ENCODE assay signal across 8 cellular contexts in genomic region chr12:93243689-93244513, GRCh38.
DNase-seq lines count a peak whose midpoint lies in the region; ATAC-seq and TF ChIP-seq lines count a peak whose summit lies in the region.

No MANE protein-coding gene starts in this region.

- intact Hi-C loops in MCF 10A (cut with micrococcal nuclease) = loop anchor here (5.0 kb wide), 2 partner anchors 117 to 133 kb away; partner anchors contain the start of gene NUDT4

- BruUV-seq in MCF 10A (replicated peaks; lab: Mats Ljungman, UMichigan) = no TSS peak

- H3K36me3 ChIP-seq in CD8-positive, alpha-beta memory T cell (ENCODE audit: insufficient read depth, low read length) = no peaks in the 10 kb centered on the region

- H3K4me3 ChIP-seq in CD8-positive, alpha-beta memory T cell (ENCODE audit: low read length) = peak overlapping the region; percentile 3

- POLR2A ChIA-PET in CD8-positive, alpha-beta memory T cell (lab: Charles Lee) = no interaction called here
- POLR2A ChIA-PET in MCF 10A (lab: Yijun Ruan, JAX) = interaction anchor here (0.6 to 2.2 kb wide), 20 partner anchors 9 to 469 kb away, joined by 3 to 17 read pairs (median 4); partner anchors contain the start of gene NUDT4

- peak overlapping the region in 7 of 8 donors; percentile 3 to 76 (median 38) for H3K27ac Mint-ChIP-seq in CD8-positive, alpha-beta memory T cell
- peak overlapping the region; percentile 69 for H3K27ac Mint-ChIP-seq in MCF 10A (ENCODE audit: low read depth, unreplicated experiment)
- H3K27ac Mint-ChIP-seq in naive B cell = peak overlapping the region in 3 of 6 donors; percentile 5 to 82 (median 18)

- CTCF ChIA-PET in CD8-positive, alpha-beta memory T cell (lab: Charles Lee) = interaction anchor here (1.2 to 1.3 kb wide), 2 partner anchors 17 to 146 kb away, joined by 3 to 5 read pairs; no protein-coding TSS in a partner anchor
- CTCF ChIA-PET in MCF 10A (lab: Yijun Ruan, JAX) = interaction anchor here (0.6 to 1.9 kb wide), 15 partner anchors 7 to 217 kb away, joined by 3 to 9 read pairs (median 3); no protein-coding TSS in a partner anchor

- no peaks in the 10 kb centered on the region for H3K9me3 Mint-ChIP-seq in CD8-positive, alpha-beta memory T cell
- H3K9me3 Mint-ChIP-seq in MCF 10A (ENCODE audit: unreplicated experiment) = peaks cover 7% of the 10 kb centered on the region
- H3K9me3 Mint-ChIP-seq in naive B cell = peaks cover 4 to 13% (median 11%) of the 10 kb centered on the region in 7 donors

- H3K27me3 ChIP-seq in CD8-positive, alpha-beta memory T cell (ENCODE audit: insufficient read depth, low read length, poor library complexity, severe bottlenecking) = no peaks in the 10 kb centered on the region

- H3K27me3 Mint-ChIP-seq in CD8-positive, alpha-beta memory T cell = no peaks in the 10 kb centered on the region
- H3K27me3 Mint-ChIP-seq in MCF 10A (ENCODE audit: insufficient read depth, unreplicated experiment) (no peaks in the 10 kb centered on the region), naive B cell (no peaks in the 10 kb centered on the region)

- H3K27ac ChIP-seq in CD8-positive, alpha-beta memory T cell (ENCODE audit: low read depth, low read length) = no peak overlapping the region

- peak overlapping the region in 3 of 7 donors; percentile 13 to 58 (median 49) for H3K4me3 Mint-ChIP-seq in CD8-positive, alpha-beta memory T cell
- H3K4me3 Mint-ChIP-seq in MCF 10A (ENCODE audit: unreplicated experiment) = peak overlapping the region; percentile 56
- H3K4me3 Mint-ChIP-seq in naive B cell = peak overlapping the region in 5 of 8 donors; percentile 14 to 76 (median 60)

- H3K9me3 ChIP-seq in CD8-positive, alpha-beta memory T cell (ENCODE audit: low read length) = no peaks in the 10 kb centered on the region

- TF ChIP-seq CTCF in MCF 10A (IDR thresholded peaks at IDR 0.05; ENCODE audit: unreplicated experiment) = no peak

- DNase-seq in CD8-positive, alpha-beta memory T cell = peak in 1 of 5 donors; percentile 28
- DNase-seq in NCI-H2029 treated with DMSO at 0.1 percent for 48 hours (lab: John Stamatoyannopoulos, UW) (peak; percentile 1), MCF 10A (ENCODE audit: unreplicated experiment) (peak; percentile 91), naive B cell (no peak), NCI-H774 (lab: John Stamatoyannopoulos, UW) (no peak), NCI-H446 treated with DMSO at 0.1 percent for 48 hours (lab: John Stamatoyannopoulos, UW) (no peak), GDM1 (lab: John Stamatoyannopoulos, UW) (no peak)

- peaks cover 31% of the 10 kb centered on the region for H3K4me1 ChIP-seq in CD8-positive, alpha-beta memory T cell (ENCODE audit: insufficient read depth, low read length)

- H3K36me3 Mint-ChIP-seq in CD8-positive, alpha-beta memory T cell = no peaks in the 10 kb centered on the region
- H3K36me3 Mint-ChIP-seq in MCF 10A (ENCODE audit: insufficient read depth, unreplicated experiment) (no peaks in the 10 kb centered on the region), naive B cell (peaks cover 0 to 5% of the 10 kb centered on the region in 2 donors)

- peaks cover 12 to 33% (median 25%) of the 10 kb centered on the region in 3 donors for H3K4me1 Mint-ChIP-seq in CD8-positive, alpha-beta memory T cell
- peaks cover 25% of the 10 kb centered on the region for H3K4me1 Mint-ChIP-seq in MCF 10A (ENCODE audit: insufficient read depth, unreplicated experiment)
- H3K4me1 Mint-ChIP-seq in naive B cell = peaks cover 32 to 49% (median 47%) of the 10 kb centered on the region in 3 donors

- ATAC-seq in GM21447 (IDR thresholded peaks at IDR 0.05; ENCODE audit: unreplicated experiment) (peak; percentile 43), naive B cell (ENCODE audit: low read depth in 2 of 2) (peak; percentile 40 to 52)

Comparison
In these comparisons a context has a peak if more than half of its experiments do, and no peak if none do; other contexts are left out.
1. DNase-seq: peak in NCI-H2029 treated with DMSO at 0.1 percent for 48 hours (single experiment) and MCF 10A (single experiment); none in naive B cell (single experiment), NCI-H774 (single experiment), NCI-H446 treated with DMSO at 0.1 percent for 48 hours (single experiment) and GDM1 (single experiment).